1 cellular context compared by ENCODE assay signal in genomic region chr2:36385603-36386002, GRCh38.
TF ChIP-seq lines count a peak whose summit lies in the region.

No MANE protein-coding gene starts in this region.

TF ChIP-seq in GM12891, 5 proteins besides CTCF, POLR2A, EP300 and RAD21 (continued from another document):
- no peak for TF ChIP-seq POU2F2 (IDR thresholded peaks at IDR 0.05; ENCODE audit: low read depth, low read length)
